8 cellular contexts compared by ENCODE assay signal in genomic region chr11:45405916-45406670, GRCh38.
A peak's percentile ranks its signal among the peaks of the same experiment; 100 is the strongest.
DNase-seq lines count a peak whose midpoint lies in the region; ATAC-seq and TF ChIP-seq lines count a peak whose summit lies in the region.

No MANE protein-coding gene starts in this region.

- WGBS in body of pancreas, 2 donors = 35 to 41% methylated on average over 3 of the region's 3 CpGs

- H3K4me1 ChIP-seq in body of pancreas = no peaks in the 10 kb centered on the region

- DNase-seq in DMS53 (lab: John Stamatoyannopoulos, UW) (peak; percentile 30), LNCaP clone FGC (ENCODE audit: low read depth) (no peak), body of pancreas (no peak), mesothelial cell of epicardium (ENCODE audit: low spot score in 2 of 2, unreplicated experiment in 2 of 2) (no peak), islet precursor cell (no peak), NCI-H2029 treated with DMSO at 0.1 percent for 48 hours (lab: John Stamatoyannopoulos, UW) (no peak)

- intact Hi-C loops in body of pancreas (cut with DNase I) = no loop called here

- ATAC-seq in body of pancreas (no peak), GM18519 (IDR thresholded peaks at IDR 0.05; ENCODE audit: low FRiP score, unreplicated experiment) (no peak), GM18511 (IDR thresholded peaks at IDR 0.05; ENCODE audit: unreplicated experiment) (no peak)

- no peaks in the 10 kb centered on the region for H3K9me3 Mint-ChIP-seq in mesothelial cell of epicardium

- no peak overlapping the region for H3K27ac ChIP-seq in body of pancreas

- H3K36me3 ChIP-seq in body of pancreas (replicated peaks in 1 of 2; ENCODE audit: insufficient read depth in 1 of 2, low read depth in 2 of 2) = no peaks in the 10 kb centered on the region

- H3K36me3 Mint-ChIP-seq in mesothelial cell of epicardium = no peaks in the 10 kb centered on the region

- H3K27ac Mint-ChIP-seq in mesothelial cell of epicardium = no peak overlapping the region

- TF ChIP-seq POLR2A in body of pancreas (IDR thresholded peaks at IDR 0.05) = no peak

- peaks cover 14% of the 10 kb centered on the region for H3K4me1 Mint-ChIP-seq in mesothelial cell of epicardium

- no peaks in the 10 kb centered on the region for H3K27me3 ChIP-seq in body of pancreas

- no peak overlapping the region for H3K4me3 ChIP-seq in LNCaP clone FGC (ENCODE audit: low read depth, low read length)
- no peak overlapping the region for H3K4me3 ChIP-seq in body of pancreas

- no peaks in the 10 kb centered on the region for H3K9me3 ChIP-seq in body of pancreas

- H3K27me3 Mint-ChIP-seq in mesothelial cell of epicardium (ENCODE audit: low read depth) = peaks cover 28% of the 10 kb centered on the region

- no peak overlapping the region for H3K4me3 Mint-ChIP-seq in mesothelial cell of epicardium

- peak; percentile 52 for TF ChIP-seq CTCF in LNCaP clone FGC (IDR thresholded peaks at IDR 0.05; ENCODE audit: control insufficient read depth, extremely low read depth, insufficient read depth)
- TF ChIP-seq CTCF in body of pancreas (IDR thresholded peaks at IDR 0.05) = peak in 6 of 7 experiments; percentile 14 to 44 (median 30)
- TF ChIP-seq CTCF in mesothelial cell of epicardium (IDR thresholded peaks at IDR 0.05; ENCODE audit: unreplicated experiment) = peak; percentile 51
